ENCODE assay signal across 1 cellular context in the genomic region with DNA sequence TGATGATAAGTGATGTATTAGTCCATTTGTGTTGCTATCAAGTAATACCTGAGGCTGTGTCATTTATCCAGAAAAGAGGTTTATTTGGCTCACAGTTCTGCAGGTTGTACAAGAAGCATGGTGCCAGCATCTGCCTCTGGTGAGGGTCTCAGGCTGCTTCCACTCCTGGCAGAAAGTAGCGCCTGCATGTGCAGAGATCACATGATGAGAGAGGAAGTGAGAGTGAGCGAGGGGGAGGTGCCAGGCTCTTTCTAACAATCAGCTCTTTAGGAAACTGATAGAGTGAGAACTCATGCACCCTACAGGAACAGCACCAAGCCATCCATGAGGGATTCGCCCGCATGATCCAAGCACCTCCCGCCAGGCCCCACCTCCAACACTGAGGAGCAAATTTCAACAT.
TF ChIP-seq lines count a peak whose summit lies in the region.

No MANE protein-coding gene starts in this region.

TF ChIP-seq in HepG2, 621 proteins besides CTCF, POLR2A, EP300 and RAD21:
- TF ChIP-seq ZNF562 (CRISPR knock-in tag; IDR thresholded peaks at IDR 0.05; ENCODE audit: borderline replicate concordance) (no peak), NFATC3 (CRISPR knock-in tag; IDR thresholded peaks at IDR 0.05) (no peak), PBX3 (CRISPR knock-in tag; IDR thresholded peaks at IDR 0.05; ENCODE audit: borderline replicate concordance) (no peak), ZBTB21 (CRISPR knock-in tag; IDR thresholded peaks at IDR 0.05) (no peak), PCBP2 (optimal IDR thresholded peaks at IDR 0.05; ENCODE audit: low read depth, low read length, poor library complexity, severe bottlenecking) (no peak), ZNF350 (CRISPR knock-in tag; IDR thresholded peaks at IDR 0.05; ENCODE audit: borderline replicate concordance, low read depth) (no peak), ZNF724P (CRISPR knock-in tag; IDR thresholded peaks at IDR 0.05; ENCODE audit: borderline replicate concordance) (no peak), ETS1 (CRISPR knock-in tag; IDR thresholded peaks at IDR 0.05) (no peak), TFAP4 (IDR thresholded peaks at IDR 0.05; ENCODE audit: borderline replicate concordance, low read depth) (no peak), BCL6 (CRISPR knock-in tag; IDR thresholded peaks at IDR 0.05) (peak; percentile 95), CREBL2 (CRISPR knock-in tag; IDR thresholded peaks at IDR 0.05; ENCODE audit: borderline replicate concordance) (no peak), TRIM24 (CRISPR knock-in tag; IDR thresholded peaks at IDR 0.05) (no peak), ZNF451 (CRISPR knock-in tag; IDR thresholded peaks at IDR 0.05) (no peak)
- TF ChIP-seq, protein P1, sequence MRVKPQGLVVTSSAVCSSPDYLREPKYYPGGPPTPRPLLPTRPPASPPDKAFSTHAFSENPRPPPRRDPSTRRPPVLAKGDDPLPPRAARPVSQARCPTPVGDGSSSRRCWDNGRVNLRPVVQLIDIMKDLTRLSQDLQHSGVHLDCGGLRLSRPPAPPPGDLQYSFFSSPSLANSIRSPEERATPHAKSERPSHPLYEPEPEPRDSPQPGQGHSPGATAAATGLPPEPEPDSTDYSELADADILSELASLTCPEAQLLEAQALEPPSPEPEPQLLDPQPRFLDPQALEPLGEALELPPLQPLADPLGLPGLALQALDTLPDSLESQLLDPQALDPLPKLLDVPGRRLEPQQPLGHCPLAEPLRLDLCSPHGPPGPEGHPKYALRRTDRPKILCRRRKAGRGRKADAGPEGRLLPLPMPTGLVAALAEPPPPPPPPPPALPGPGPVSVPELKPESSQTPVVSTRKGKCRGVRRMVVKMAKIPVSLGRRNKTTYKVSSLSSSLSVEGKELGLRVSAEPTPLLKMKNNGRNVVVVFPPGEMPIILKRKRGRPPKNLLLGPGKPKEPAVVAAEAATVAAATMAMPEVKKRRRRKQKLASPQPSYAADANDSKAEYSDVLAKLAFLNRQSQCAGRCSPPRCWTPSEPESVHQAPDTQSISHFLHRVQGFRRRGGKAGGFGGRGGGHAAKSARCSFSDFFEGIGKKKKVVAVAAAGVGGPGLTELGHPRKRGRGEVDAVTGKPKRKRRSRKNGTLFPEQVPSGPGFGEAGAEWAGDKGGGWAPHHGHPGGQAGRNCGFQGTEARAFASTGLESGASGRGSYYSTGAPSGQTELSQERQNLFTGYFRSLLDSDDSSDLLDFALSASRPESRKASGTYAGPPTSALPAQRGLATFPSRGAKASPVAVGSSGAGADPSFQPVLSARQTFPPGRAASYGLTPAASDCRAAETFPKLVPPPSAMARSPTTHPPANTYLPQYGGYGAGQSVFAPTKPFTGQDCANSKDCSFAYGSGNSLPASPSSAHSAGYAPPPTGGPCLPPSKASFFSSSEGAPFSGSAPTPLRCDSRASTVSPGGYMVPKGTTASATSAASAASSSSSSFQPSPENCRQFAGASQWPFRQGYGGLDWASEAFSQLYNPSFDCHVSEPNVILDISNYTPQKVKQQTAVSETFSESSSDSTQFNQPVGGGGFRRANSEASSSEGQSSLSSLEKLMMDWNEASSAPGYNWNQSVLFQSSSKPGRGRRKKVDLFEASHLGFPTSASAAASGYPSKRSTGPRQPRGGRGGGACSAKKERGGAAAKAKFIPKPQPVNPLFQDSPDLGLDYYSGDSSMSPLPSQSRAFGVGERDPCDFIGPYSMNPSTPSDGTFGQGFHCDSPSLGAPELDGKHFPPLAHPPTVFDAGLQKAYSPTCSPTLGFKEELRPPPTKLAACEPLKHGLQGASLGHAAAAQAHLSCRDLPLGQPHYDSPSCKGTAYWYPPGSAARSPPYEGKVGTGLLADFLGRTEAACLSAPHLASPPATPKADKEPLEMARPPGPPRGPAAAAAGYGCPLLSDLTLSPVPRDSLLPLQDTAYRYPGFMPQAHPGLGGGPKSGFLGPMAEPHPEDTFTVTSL (CRISPR knock-in tag; IDR thresholded peaks at IDR 0.05; ENCODE audit: borderline replicate concordance), result no peak
- TF ChIP-seq, protein P2, sequence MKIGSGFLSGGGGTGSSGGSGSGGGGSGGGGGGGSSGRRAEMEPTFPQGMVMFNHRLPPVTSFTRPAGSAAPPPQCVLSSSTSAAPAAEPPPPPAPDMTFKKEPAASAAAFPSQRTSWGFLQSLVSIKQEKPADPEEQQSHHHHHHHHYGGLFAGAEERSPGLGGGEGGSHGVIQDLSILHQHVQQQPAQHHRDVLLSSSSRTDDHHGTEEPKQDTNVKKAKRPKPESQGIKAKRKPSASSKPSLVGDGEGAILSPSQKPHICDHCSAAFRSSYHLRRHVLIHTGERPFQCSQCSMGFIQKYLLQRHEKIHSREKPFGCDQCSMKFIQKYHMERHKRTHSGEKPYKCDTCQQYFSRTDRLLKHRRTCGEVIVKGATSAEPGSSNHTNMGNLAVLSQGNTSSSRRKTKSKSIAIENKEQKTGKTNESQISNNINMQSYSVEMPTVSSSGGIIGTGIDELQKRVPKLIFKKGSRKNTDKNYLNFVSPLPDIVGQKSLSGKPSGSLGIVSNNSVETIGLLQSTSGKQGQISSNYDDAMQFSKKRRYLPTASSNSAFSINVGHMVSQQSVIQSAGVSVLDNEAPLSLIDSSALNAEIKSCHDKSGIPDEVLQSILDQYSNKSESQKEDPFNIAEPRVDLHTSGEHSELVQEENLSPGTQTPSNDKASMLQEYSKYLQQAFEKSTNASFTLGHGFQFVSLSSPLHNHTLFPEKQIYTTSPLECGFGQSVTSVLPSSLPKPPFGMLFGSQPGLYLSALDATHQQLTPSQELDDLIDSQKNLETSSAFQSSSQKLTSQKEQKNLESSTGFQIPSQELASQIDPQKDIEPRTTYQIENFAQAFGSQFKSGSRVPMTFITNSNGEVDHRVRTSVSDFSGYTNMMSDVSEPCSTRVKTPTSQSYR (CRISPR knock-in tag; IDR thresholded peaks at IDR 0.05; ENCODE audit: borderline replicate concordance), result peak; percentile 55; the same call in 1 of the 2 replicates
TF ChIP-seq in HepG2: peak in this region for 2.
